ENCODE assay signal across 19 cellular contexts in the genomic region with DNA sequence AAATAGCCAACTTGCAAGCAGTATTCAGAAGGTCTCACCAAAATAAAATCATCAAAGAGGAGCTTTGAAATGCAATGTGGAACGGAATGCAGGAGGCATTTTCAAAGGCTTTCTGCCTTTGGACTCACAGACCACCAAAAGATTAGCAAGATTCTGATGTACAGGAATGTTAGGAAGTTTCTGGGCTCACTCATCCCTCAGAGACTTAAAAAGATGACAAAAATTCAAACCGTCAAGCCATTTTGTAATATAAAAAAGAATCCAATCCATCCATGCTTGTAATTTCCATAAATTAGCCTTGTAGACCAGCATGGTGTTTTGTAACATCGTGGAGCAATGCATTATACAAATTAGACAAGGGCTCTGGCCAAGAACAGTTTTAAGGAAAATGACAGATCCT.
"Had no signal": no experiment of that assay in that cellular context is flagged by ENCODE, and none has a peak within 500 bp of the region (broad histone marks: within the 10 kb centered on the region; RNA-seq: fewer than 3 reads in every experiment).

No MANE protein-coding gene starts in this region.

- H3K4me3 ChIP-seq: colonic mucosa, esophagus squamous epithelium, lower lobe of right lung, prostate gland, right atrium auricular region, stomach, thyroid gland had no signal

- H3K27ac ChIP-seq: colonic mucosa, esophagus squamous epithelium, lower lobe of right lung, prostate gland, right atrium auricular region, stomach, thyroid gland had no signal

- H3K4me1 Mint-ChIP-seq: natural killer cell had no signal

- H3K9me3 ChIP-seq: colonic mucosa, prostate gland, thyroid gland had no signal

- H3K36me3 Mint-ChIP-seq: natural killer cell, type B pancreatic cell had no signal

- H3K4me3 Mint-ChIP-seq: dendritic cell treated with granulocyte-macrophage colony-stimulating factor and Interleukin-4, amounts not matched to agents 40 ng/mL and 50 ng/mL, for 4 days; natural killer cell; type B pancreatic cell had no signal

- H3K9me3 Mint-ChIP-seq: natural killer cell had no signal

- H3K4me1 ChIP-seq: colonic mucosa, esophagus squamous epithelium, lower lobe of right lung, prostate gland, right atrium auricular region, stomach, thyroid gland had no signal

- DNase-seq: colonic mucosa; effector memory CD4-positive, alpha-beta T cell; esophagus squamous epithelium; hypothalamus; left ventricle myocardium superior; lower lobe of right lung; natural killer cell; small intestine; stimulated activated CD4-positive, alpha-beta T cell treated with anti-CD3 and anti-CD28 coated beads, Interleukin-12 subunit alpha, Interleukin-12 subunit beta, amount 100 ng/mL, for 4 hours; stimulated activated CD4-positive, alpha-beta T cell treated with anti-CD3 and anti-CD28 coated beads, Interleukin-1b, Interleukin-23, amount 100 ng/mL, for 48 hours; stimulated activated CD4-positive, alpha-beta T cell treated with anti-CD3 and anti-CD28 coated beads, Interleukin-4, amount 100 ng/mL, for 1 hour; stimulated activated CD8-positive, alpha-beta memory T cell treated with anti-CD3 and anti-CD28 coated beads, Interleukin-4, amount 100 ng/mL, for 48 hours; stimulated activated naive CD4-positive, alpha-beta T cell treated with Interleukin-2 at 50 U/mL for 16 hours; stomach; thyroid gland had no signal

- ATAC-seq: left ventricle myocardium superior, lower lobe of right lung, natural killer cell had no signal

- H3K27me3 ChIP-seq: colonic mucosa, right atrium auricular region, thyroid gland had no signal

- H3K36me3 ChIP-seq: colonic mucosa, esophagus squamous epithelium, lower lobe of right lung, prostate gland, right atrium auricular region, stomach, thyroid gland had no signal

- H3K27ac Mint-ChIP-seq: dendritic cell treated with granulocyte-macrophage colony-stimulating factor and Interleukin-4, amounts not matched to agents 40 ng/mL and 50 ng/mL, for 4 days; natural killer cell; type B pancreatic cell had no signal
